ENCODE assay signal across 23 cellular contexts in the genomic region with DNA sequence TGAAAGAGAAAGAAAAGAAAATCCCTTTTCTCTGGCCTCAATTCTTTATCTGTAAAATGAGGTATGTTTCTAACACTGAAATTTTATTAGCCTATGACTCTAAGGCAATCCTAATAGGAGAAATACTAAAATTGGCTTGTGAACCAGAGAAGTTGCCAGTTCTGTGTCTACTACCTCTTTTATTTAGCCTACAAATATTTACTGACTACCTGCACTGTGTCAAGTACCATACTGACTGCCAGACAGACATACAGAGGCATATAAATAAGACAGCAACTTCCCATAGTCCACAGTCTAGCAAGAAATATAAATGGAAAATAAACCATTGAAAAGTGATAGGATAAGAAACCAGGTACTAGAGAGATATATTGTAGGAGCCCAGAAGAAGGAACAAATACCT. TPM values are rescaled to one million over a fixed set of nuclear protein-coding genes. Genes with fewer than 3 reads are reported as not detected.
"Had no signal": no experiment of that assay in that cellular context is flagged by ENCODE, and none has a peak within 500 bp of the region (broad histone marks: within the 10 kb centered on the region; RNA-seq: fewer than 3 reads in every experiment).

No MANE protein-coding gene starts in this region.

- H3K9me3 ChIP-seq: left ventricle myocardium inferior, mucosa of descending colon, ovary, sigmoid colon, tibial nerve, uterus had no signal

- ATAC-seq: naive thymus-derived CD4-positive, alpha-beta T cell; natural killer cell treated with Interleukin-12 subunit alpha and Interleukin-12 subunit beta and Interleukin-15 and Interleukin-18, amount 100 ng/mL, for 72 hours; right cardiac atrium; stimulated activated memory B cell treated with anti-CD40 and anti-IgM and Interleukin-4, amounts not matched to agents 10 μg/mL and 1 μg/mL and 100 μg/mL, for 72 hours; stimulated activated naive CD8-positive, alpha-beta T cell treated with anti-CD3 and anti-CD28 coated beads, Interleukin-15, amount 100 ng/mL, for 72 hours had no signal

- H3K27me3 ChIP-seq: ovary, sigmoid colon, tibial nerve, uterus had no signal

- H3K4me3 ChIP-seq: left ventricle myocardium inferior, mucosa of descending colon, ovary, sigmoid colon, tibial nerve, uterus had no signal

- H3K36me3 ChIP-seq: left ventricle myocardium inferior, ovary, sigmoid colon, tibial nerve, uterus had no signal

- H3K27ac ChIP-seq: left ventricle myocardium inferior, ovary, sigmoid colon, tibial nerve, uterus had no signal

- DNase-seq: hippocampal formation; immature natural killer cell; kidney; left colon; left ventricle myocardium inferior; midbrain; mucosa of descending colon; naive thymus-derived CD4-positive, alpha-beta T cell; ovary; retina; right cardiac atrium; sigmoid colon; stimulated activated CD4-positive, alpha-beta T cell treated with anti-CD3 and anti-CD28 coated beads, Interleukin-1b, Interleukin-23, amount 100 ng/mL, for 48 hours; stimulated activated CD4-positive, alpha-beta T cell treated with anti-CD3 and anti-CD28 coated beads, Interleukin-2, amount 100 ng/mL, for 48 hours; stimulated activated CD4-positive, alpha-beta T cell treated with anti-CD3 and anti-CD28 coated beads, Interleukin-4, amount 100 ng/mL, for 4 hours; stimulated activated CD8-positive, alpha-beta memory T cell treated with anti-CD3 and anti-CD28 coated beads, Interleukin-4, amount 100 ng/mL, for 48 hours; stimulated activated naive CD4-positive, alpha-beta T cell treated with Interleukin-2 at 50 U/mL for 16 hours; stimulated activated naive CD8-positive, alpha-beta T cell treated with anti-CD3 and anti-CD28 coated beads, Interleukin-15, amount 100 ng/mL, for 72 hours; substantia nigra; uterus had no signal

- H3K4me1 ChIP-seq: uterus had no signal

RNA-seq across cellular contexts. Expression of a gene that starts 2.4 kb away (rescaled TPM):
- total RNA-seq: natural killer cell treated with Interleukin-12 subunit alpha and Interleukin-12 subunit beta and Interleukin-15 and Interleukin-18, amount 100 ng/mL, for 72 hours had no signal
- polyA plus RNA-seq: immature natural killer cell; naive thymus-derived CD4-positive, alpha-beta T cell had no signal
